Comparison of ENCODE assay signal across 8 cellular contexts in genomic region chr6:53795254-53795701, GRCh38. TPM values are rescaled to one million over a fixed set of nuclear protein-coding genes. Genes with fewer than 3 reads are reported as not detected.
DNase-seq lines count a peak whose midpoint lies in the region; ATAC-seq and TF ChIP-seq lines count a peak whose summit lies in the region.

No MANE protein-coding gene starts in this region.

- H3K27me3 Mint-ChIP-seq in Caco-2 (ENCODE audit: insufficient read depth, unreplicated experiment): no peaks in the 10 kb centered on the region
- H3K27me3 Mint-ChIP-seq in central memory CD8-positive, alpha-beta T cell: peaks cover 14% of the 10 kb centered on the region

- H4K5ac ChIP-seq in mesendoderm (ENCODE audit: low read length): no peak overlapping the region

- H2BK5ac ChIP-seq in mesendoderm (ENCODE audit: low read length): no peak overlapping the region

- H3K4me3 Mint-ChIP-seq in Caco-2 (ENCODE audit: unreplicated experiment): peak overlapping the region; percentile 97
- peak overlapping the region; percentile 95 for H3K4me3 Mint-ChIP-seq in central memory CD8-positive, alpha-beta T cell

- H3K36me3 ChIP-seq in Caco-2 (ENCODE audit: control insufficient read depth, insufficient read depth, low read length) (no peaks in the 10 kb centered on the region; the same call in 1 of the 2 replicates), mesendoderm (ENCODE audit: control insufficient read depth, insufficient read depth, low read length) (no peaks in the 10 kb centered on the region), urinary bladder (ENCODE audit: insufficient read depth) (no peaks in the 10 kb centered on the region)

- TF ChIP-seq CTCF in Caco-2 (IDR thresholded peaks at IDR 0.05; ENCODE audit: insufficient read depth in 1 of 2, low read depth in 1 of 2, low read length in 1 of 2, severe bottlenecking in 1 of 2, unreplicated experiment in 1 of 2): no peak

- intact Hi-C loops in Caco-2 (cut with micrococcal nuclease; ENCODE audit: unreplicated experiment): loop anchor here (2.0 kb wide), 1 partner anchor 250 kb away; the partner anchor contains the start of gene GCLC

- H3K18ac ChIP-seq in mesendoderm (ENCODE audit: low read length): peak overlapping the region; percentile 25

- H3K9me3 Mint-ChIP-seq in Caco-2 (ENCODE audit: unreplicated experiment): no peaks in the 10 kb centered on the region
- no peaks in the 10 kb centered on the region for H3K9me3 Mint-ChIP-seq in central memory CD8-positive, alpha-beta T cell

- H3K56ac ChIP-seq in mesendoderm (ENCODE audit: low read length): peak overlapping the region; percentile 80

- H3K27me3 ChIP-seq in Caco-2 (replicated peaks; ENCODE audit: control insufficient read depth, insufficient read depth, low read length): no peaks in the 10 kb centered on the region
- no peaks in the 10 kb centered on the region for H3K27me3 ChIP-seq in mesendoderm (ENCODE audit: insufficient read depth, low read length, poor library complexity)

- peak overlapping the region; percentile 94 for H3K27ac Mint-ChIP-seq in Caco-2 (ENCODE audit: unreplicated experiment)
- H3K27ac Mint-ChIP-seq in central memory CD8-positive, alpha-beta T cell (ENCODE audit: low read depth): no peak overlapping the region

- H3K4me3 ChIP-seq in Caco-2 (ENCODE audit: low read depth, low read length) (peak overlapping the region; percentile 98), mesendoderm (ENCODE audit: low read length) (peak overlapping the region; percentile 81), urinary bladder (ENCODE audit: low read depth, low read length) (peak overlapping the region; percentile 68)

- H4K8ac ChIP-seq in mesendoderm (ENCODE audit: low read depth, low read length): no peak overlapping the region

- peak overlapping the region; percentile 11 for H3K27ac ChIP-seq in mesendoderm (ENCODE audit: low read depth, low read length)
- H3K27ac ChIP-seq in urinary bladder (ENCODE audit: low read depth): no peak overlapping the region

- no CpG with 5 or more reads among the region's 28 CpGs for WGBS in mesendoderm (ENCODE audit: extremely low coverage, insufficient coverage, low lambda C conversion rate)
- under 1% methylated on average over 28 of the region's 28 CpGs for WGBS in urinary bladder

- 0 out of 2 replicates have a peak, but pooled peaks cover 1% of the 10 kb centered on the region for H3K9me3 ChIP-seq in Caco-2

- H3K9ac ChIP-seq in mesendoderm (ENCODE audit: low read length): peak overlapping the region; percentile 58

- H2BK120ac ChIP-seq in mesendoderm (ENCODE audit: low read depth, low read length): no peak overlapping the region

- H3K36me3 Mint-ChIP-seq in Caco-2 (ENCODE audit: insufficient read depth, unreplicated experiment): peaks cover 55% of the 10 kb centered on the region
- H3K36me3 Mint-ChIP-seq in central memory CD8-positive, alpha-beta T cell (ENCODE audit: insufficient read depth): peaks cover 6% of the 10 kb centered on the region

- H2AK5ac ChIP-seq in mesendoderm (ENCODE audit: low read length): no peak overlapping the region

- H3K4me1 Mint-ChIP-seq in Caco-2 (ENCODE audit: low read depth, unreplicated experiment): peaks cover 30% of the 10 kb centered on the region
- H3K4me1 Mint-ChIP-seq in central memory CD8-positive, alpha-beta T cell: peaks cover 33% of the 10 kb centered on the region

- peak; percentile 14 for ATAC-seq in GM21825 (IDR thresholded peaks at IDR 0.05; ENCODE audit: unreplicated experiment)
- ATAC-seq in central memory CD8-positive, alpha-beta T cell (replicated peaks; ENCODE audit: extremely low read depth, poor library complexity, severe bottlenecking): no peak
- ATAC-seq in activated CD4-positive, CD25-positive, alpha-beta regulatory T cell treated with anti-CD3 and anti-CD28 coated beads, Interleukin-2, amount 50 U/mL, for 24 hours: no peak

- no peak overlapping the region for H3K4ac ChIP-seq in mesendoderm (ENCODE audit: low read depth, low read length)

- no peak overlapping the region for H2BK15ac ChIP-seq in mesendoderm (replicated peaks; ENCODE audit: low read depth)

- H3K79me2 ChIP-seq in mesendoderm (ENCODE audit: control insufficient read depth, insufficient read depth, low read length): peaks cover 3% of the 10 kb centered on the region

- DNase-seq in Caco-2: no peak
- DNase-seq in NCI-H345 treated with DMSO at 0.1 percent for 48 hours (lab: John Stamatoyannopoulos, UW; ENCODE audit: unreplicated experiment): peak; percentile 36
- DNase-seq in central memory CD8-positive, alpha-beta T cell (ENCODE audit: low spot score in 2 of 2): no peak
- no peak for DNase-seq in mesendoderm
- DNase-seq in mesenteric fat pad (ENCODE audit: low spot score): no peak

- POLR2A ChIA-PET in Caco-2 (lab: Charles Lee): interaction anchor here (0.5 to 3.8 kb wide), 22 partner anchors 13 to 657 kb away, joined by 3 to 36 read pairs (median 5); no protein-coding TSS in a partner anchor

- no peak overlapping the region for H3K23ac ChIP-seq in mesendoderm (ENCODE audit: low read length)

- H3K4me2 ChIP-seq in mesendoderm (ENCODE audit: low read length): peak overlapping the region; percentile 96

- H3K79me1 ChIP-seq in mesendoderm (ENCODE audit: low read length): peaks cover 2% of the 10 kb centered on the region

- no TSS peak for BruUV-seq in Caco-2 (replicated peaks; lab: Mats Ljungman, UMichigan)

- H3K4me1 ChIP-seq in Caco-2: peaks cover 25% of the 10 kb centered on the region
- peaks cover 2% of the 10 kb centered on the region for H3K4me1 ChIP-seq in mesendoderm (ENCODE audit: control insufficient read depth, low read depth, low read length)
- no peaks in the 10 kb centered on the region for H3K4me1 ChIP-seq in urinary bladder (ENCODE audit: insufficient read depth)

- CTCF ChIA-PET in Caco-2 (lab: Charles Lee): interaction anchor here (0.7 to 5.2 kb wide), 6 partner anchors 54 to 161 kb away, joined by 3 to 32 read pairs (median 10); no protein-coding TSS in a partner anchor

RNA-seq across cellular contexts. Expression of gene LRRC1, which starts 0.5 kb away (rescaled TPM):
- total RNA-seq in Caco-2 (2022): 60.8 and 66.1 TPM in 2 replicates
- 6.6 TPM for polyA plus RNA-seq in mesendoderm (2013, experiment 1 of 2)
- 6.9 TPM for polyA plus RNA-seq in mesendoderm (2013, experiment 2 of 2)
- total RNA-seq in urinary bladder: 22.7 TPM
- 8.3 TPM for polyA plus RNA-seq in urinary bladder
- 6.2 TPM for total RNA-seq in mesenteric fat pad
